18 cellular contexts compared by ENCODE assay signal in the genomic region with DNA sequence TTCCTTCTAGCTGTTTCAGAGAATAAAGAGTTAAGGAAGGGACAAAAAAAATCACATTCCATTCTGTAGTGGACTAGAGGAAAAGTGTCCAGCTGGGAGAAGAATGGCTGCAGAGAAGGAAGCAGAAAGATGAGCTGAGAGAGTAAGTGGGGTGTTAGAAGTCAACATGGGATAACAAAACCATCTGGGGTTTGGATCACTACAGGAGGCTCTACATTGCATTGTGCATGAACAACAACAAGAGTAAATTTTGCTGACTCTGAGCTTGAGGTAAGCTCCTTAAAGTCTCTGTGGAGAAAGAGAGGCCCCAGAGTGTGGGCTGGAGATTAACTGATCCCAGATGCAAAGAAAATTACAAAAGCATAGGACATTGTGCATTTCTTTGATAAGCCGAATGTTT.
DNase-seq lines count a peak whose midpoint lies in the region; ATAC-seq and TF ChIP-seq lines count a peak whose summit lies in the region.
"Had no signal": no experiment of that assay in that cellular context is flagged by ENCODE, and none has a peak within 500 bp of the region (broad histone marks: within the 10 kb centered on the region; RNA-seq: fewer than 3 reads in every experiment).

No MANE protein-coding gene starts in this region.

- TF ChIP-seq CTCF in upper lobe of right lung (IDR thresholded peaks at IDR 0.05) (no peak), psoas muscle (IDR thresholded peaks at IDR 0.05) (no peak)

- peak; percentile 21 for DNase-seq in H7
- DNase-seq in NCI-H82 treated with DMSO at 0.1 percent for 48 hours (lab: John Stamatoyannopoulos, UW; ENCODE audit: unreplicated experiment), result peak; percentile 35
- DNase-seq in neuronal stem cell (ENCODE audit: low spot score), result peak; percentile 26
- no peak for DNase-seq in upper lobe of right lung
- DNase-seq in psoas muscle, result no peak
- DNase-seq: ACHN, AML-193, HCEC 1CT, Karpas-422, NCI-H1417 treated with DMSO at 0.1 percent for 48 hours, NCI-H187 treated with DMSO at 0.1 percent for 48 hours, NCI-H446 treated with DMSO at 0.1 percent for 48 hours, OCI-M1, SHP77, SK-N-SH had no signal

- ATAC-seq in upper lobe of right lung (no peak), psoas muscle (no peak), HG03521 (IDR thresholded peaks at IDR 0.05; ENCODE audit: unreplicated experiment) (no peak)

- H3K18ac ChIP-seq in neuronal stem cell (ENCODE audit: low read length), result no peak overlapping the region

- H4K8ac ChIP-seq in neuronal stem cell (ENCODE audit: low read depth, low read length), result no peak overlapping the region

- no peak overlapping the region for H2BK120ac ChIP-seq in neuronal stem cell (ENCODE audit: low read depth, low read length)

- H4K91ac ChIP-seq in neuronal stem cell (ENCODE audit: low read depth, low read length, poor library complexity), result no peak overlapping the region

- H3K79me1 ChIP-seq in neuronal stem cell (ENCODE audit: low read depth, low read length), result no peaks in the 10 kb centered on the region

- peak overlapping the region; percentile 44 for H2AFZ ChIP-seq in neuronal stem cell (ENCODE audit: low read length)

- H3K9me3 ChIP-seq in ectodermal cell (ENCODE audit: control insufficient read depth, low read length) (no peaks in the 10 kb centered on the region), neuronal stem cell (replicated peaks in 1 of 2; ENCODE audit: control insufficient read depth in 2 of 2, insufficient read depth in 1 of 2, low read depth in 1 of 2, low read length in 2 of 2) (peaks cover 0 to 5% of the 10 kb centered on the region in 2 donors), upper lobe of right lung (no peaks in the 10 kb centered on the region), psoas muscle (no peaks in the 10 kb centered on the region)
- H3K9me3 ChIP-seq: SK-N-SH had no signal

- H3K4me2 ChIP-seq in neuronal stem cell (ENCODE audit: insufficient read depth, low read length, poor library complexity, severe bottlenecking), result no peak overlapping the region
- H3K4me2 ChIP-seq: SK-N-SH had no signal

- H2BK12ac ChIP-seq in neuronal stem cell (ENCODE audit: low read length), result no peak overlapping the region

- H2BK5ac ChIP-seq in neuronal stem cell (ENCODE audit: low read length), result no peak overlapping the region

- H3K27ac ChIP-seq in ectodermal cell (ENCODE audit: insufficient read depth, low read depth, low read length, poor library complexity, severe bottlenecking) (peak overlapping the region; percentile 62), neuronal stem cell (replicated peaks; ENCODE audit: low read length) (peak overlapping the region; percentile 29), upper lobe of right lung (no peak overlapping the region), psoas muscle (no peak overlapping the region)
- H3K27ac ChIP-seq: C4-2B had no signal

- H2BK15ac ChIP-seq in neuronal stem cell (ENCODE audit: low read length), result no peak overlapping the region

- H3K9ac ChIP-seq in neuronal stem cell (ENCODE audit: low read depth, low read length, poor library complexity), result no peak overlapping the region
- H3K9ac ChIP-seq: SK-N-SH had no signal

- no peak overlapping the region for H3K4me3 ChIP-seq in H7 (ENCODE audit: insufficient read depth, low read depth, low read length)
- no peak overlapping the region for H3K4me3 ChIP-seq in ectodermal cell (ENCODE audit: insufficient read depth, low read depth, low read length)
- H3K4me3 ChIP-seq in neuronal stem cell (ENCODE audit: low read length in 2 of 2), result no peak overlapping the region
- no peak overlapping the region for H3K4me3 ChIP-seq in upper lobe of right lung
- H3K4me3 ChIP-seq in psoas muscle, result no peak overlapping the region

- no peak overlapping the region for H3K23ac ChIP-seq in neuronal stem cell (ENCODE audit: low read depth, low read length, poor library complexity)

- peaks cover 29% of the 10 kb centered on the region for H3K4me1 ChIP-seq in ectodermal cell (ENCODE audit: control insufficient read depth, insufficient read depth, low read length)
- peaks cover 11 to 13% of the 10 kb centered on the region in 2 donors for H3K4me1 ChIP-seq in neuronal stem cell (ENCODE audit: control insufficient read depth in 2 of 2, insufficient read depth in 1 of 2, low read depth in 1 of 2, low read length in 2 of 2)
- H3K4me1 ChIP-seq in upper lobe of right lung, result no peaks in the 10 kb centered on the region
- H3K4me1 ChIP-seq in psoas muscle, result no peaks in the 10 kb centered on the region

- 0% methylated on average over 1 of the region's 1 CpG for WGBS in ectodermal cell, 2 experiments
- WGBS in neuronal stem cell (ENCODE audit: extremely low coverage in 2 of 2, insufficient read length in 2 of 2, insufficient replicate concordance in 1 of 2), 2 donors, result no CpG with 5 or more reads among the region's 1 CpG
- 0% methylated on average over 1 of the region's 1 CpG for WGBS in psoas muscle, 3 donors

- H3K4ac ChIP-seq in neuronal stem cell (ENCODE audit: low read length), result no peak overlapping the region

- no peak overlapping the region for H2AK5ac ChIP-seq in neuronal stem cell (ENCODE audit: low read depth, low read length)

- no peak overlapping the region for H3K14ac ChIP-seq in neuronal stem cell (ENCODE audit: low read length)

- intact Hi-C loops in upper lobe of right lung (cut with DNase I), result no loop called here
- intact Hi-C loops in psoas muscle (cut with DNase I), result no loop called here

- H3K36me3 ChIP-seq in H7 (replicated peaks; ENCODE audit: control insufficient read depth, insufficient read depth, low read length) (no peaks in the 10 kb centered on the region), ectodermal cell (ENCODE audit: control insufficient read depth, insufficient read depth, low read length) (no peaks in the 10 kb centered on the region), neuronal stem cell (replicated peaks in 1 of 2; ENCODE audit: control insufficient read depth in 2 of 2, insufficient read depth in 2 of 2, low read length in 2 of 2) (no peaks in the 10 kb centered on the region), upper lobe of right lung (no peaks in the 10 kb centered on the region), psoas muscle (ENCODE audit: insufficient read depth in 1 of 2, low read depth in 1 of 2) (no peaks in the 10 kb centered on the region)

- H3K27me3 ChIP-seq in H7 (ENCODE audit: control insufficient read depth, insufficient read depth, low read length) (no peaks in the 10 kb centered on the region), ectodermal cell (ENCODE audit: control insufficient read depth, insufficient read depth, low read length, poor library complexity, severe bottlenecking) (no peaks in the 10 kb centered on the region), neuronal stem cell (ENCODE audit: control insufficient read depth in 3 of 3, insufficient read depth in 3 of 3, low read depth in 1 of 3, low read length in 3 of 3) (peaks cover 0 to 1% (median 0%) of the 10 kb centered on the region in 3 experiments), upper lobe of right lung (no peaks in the 10 kb centered on the region), psoas muscle (ENCODE audit: insufficient read depth in 3 of 3, low read length in 2 of 3) (no peaks in the 10 kb centered on the region)

Comparison
In these comparisons a context has a peak if more than half of its experiments do, and no peak if none do; other contexts are left out.
1. DNase-seq: peak in H7 (single experiment), NCI-H82 treated with DMSO at 0.1 percent for 48 hours (single experiment) and neuronal stem cell (single experiment); none in upper lobe of right lung (single experiment) and psoas muscle (0 of 2).
2. H3K27ac ChIP-seq: peak in ectodermal cell (single experiment) and neuronal stem cell (single experiment); none in upper lobe of right lung (single experiment) and psoas muscle (single experiment).